ENCODE assay signal across 25 cellular contexts in the genomic region with DNA sequence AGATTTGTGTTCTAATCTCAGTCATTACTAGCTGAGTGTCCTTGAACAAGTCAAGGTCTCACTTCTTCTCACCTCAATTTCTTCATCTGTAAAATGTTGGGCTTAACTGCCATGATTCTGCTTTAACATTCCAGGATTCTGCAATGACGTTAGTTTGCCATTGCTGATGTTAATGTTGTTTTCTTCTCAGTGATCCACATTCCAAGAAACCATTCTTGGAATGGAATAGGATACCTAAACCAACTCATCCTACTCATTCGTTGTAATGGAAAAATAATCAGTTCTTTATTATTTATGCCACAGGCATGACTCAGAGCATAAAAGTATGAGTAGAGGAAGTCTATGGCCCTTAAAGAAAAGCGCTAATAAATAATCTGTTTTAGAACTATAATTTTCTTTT.
DNase-seq lines count a peak whose midpoint lies in the region; ATAC-seq, FAIRE-seq and TF ChIP-seq lines count a peak whose summit lies in the region.
"Had no signal": no experiment of that assay in that cellular context is flagged by ENCODE, and none has a peak within 500 bp of the region (broad histone marks: within the 10 kb centered on the region; RNA-seq: fewer than 3 reads in every experiment).

No MANE protein-coding gene starts in this region.

- H3K4me3 ChIP-seq in AG04450 (ENCODE audit: low read depth, low read length) = no peak overlapping the region
- no peak overlapping the region for H3K4me3 ChIP-seq in astrocyte of the spinal cord (ENCODE audit: low read depth, low read length)
- H3K4me3 ChIP-seq in WERI-Rb-1 (ENCODE audit: low read depth, low read length) = no peak overlapping the region
- H3K4me3 ChIP-seq: lung, SK-N-MC had no signal

- TF ChIP-seq CTCF in AG04450 (IDR thresholded peaks at IDR 0.05; ENCODE audit: low read depth, low read length) = no peak
- no peak for TF ChIP-seq CTCF in astrocyte of the spinal cord (IDR thresholded peaks at IDR 0.05; ENCODE audit: low read depth, low read length)
- TF ChIP-seq CTCF in foreskin keratinocyte (conservative IDR thresholded peaks at IDR 0.05) = no peak
- no peak for TF ChIP-seq CTCF in WERI-Rb-1 (IDR thresholded peaks at IDR 0.05; ENCODE audit: low read depth, low read length)

- peak; percentile 91 for DNase-seq in AG04450 (ENCODE audit: low read depth, low spot score)
- DNase-seq in HTR-8/SVneo (ENCODE audit: insufficient read length, low spot score) = peak; percentile 10
- peak; percentile 73 for DNase-seq in astrocyte of the spinal cord (ENCODE audit: low read depth, low spot score)
- DNase-seq in foreskin keratinocyte = peak; percentile 24 to 39
- no peak for DNase-seq in WERI-Rb-1
- no peak for DNase-seq in LoVo (ENCODE audit: low spot score)
- DNase-seq in NCI-H1092 (lab: John Stamatoyannopoulos, UW) = no peak
- DNase-seq: activated CD4-positive, alpha-beta memory T cell treated with anti-CD3 and anti-CD28 coated beads for 36 hours; activated CD4-positive, CD25-positive, alpha-beta regulatory T cell; anterior cingulate cortex; DMS 273 treated with DMSO at 0.1 percent for 48 hours; foreskin melanocyte; hypothalamus; KG1; kidney; NCI-H2029 treated with DMSO at 0.1 percent for 48 hours; NCI-H446; nucleus accumbens; T-helper 9 cell had no signal

- H3K27ac ChIP-seq in AG04450 (ENCODE audit: low read depth, low read length) = peak overlapping the region; percentile 99
- H3K27ac ChIP-seq in foreskin keratinocyte = peak overlapping the region; percentile 92
- no peak overlapping the region for H3K27ac ChIP-seq in WERI-Rb-1
- H3K27ac ChIP-seq: SK-N-MC had no signal

- no peaks in the 10 kb centered on the region for H3K27me3 ChIP-seq in AG04450 (ENCODE audit: control insufficient read depth, insufficient read depth, low read length)
- H3K27me3 ChIP-seq in foreskin keratinocyte = no peaks in the 10 kb centered on the region
- H3K27me3 ChIP-seq in WERI-Rb-1 (ENCODE audit: insufficient read depth, low read depth, severe bottlenecking) = peaks cover 46% of the 10 kb centered on the region

- no peaks in the 10 kb centered on the region for H3K36me3 ChIP-seq in WERI-Rb-1

- ATAC-seq in foreskin keratinocyte = no peak
- ATAC-seq in GM21515 (IDR thresholded peaks at IDR 0.05; ENCODE audit: unreplicated experiment) = no peak

- peak; percentile 42 for FAIRE-seq in HTR-8/SVneo (lab: Jason Lieb, UNC)
- FAIRE-seq: A204.1, colon, kidney, RCC 7860 had no signal

- POLR2A ChIA-PET in AG04450 (lab: Yijun Ruan, JAX) = interaction anchor here (1.1 to 1.4 kb wide), 2 partner anchors 144 to 823 kb away, joined by 3 to 7 read pairs; a partner anchor contains a TSS

- H3K9me3 ChIP-seq in AG04450 (ENCODE audit: control insufficient read depth, insufficient read depth, low read length) (no peaks in the 10 kb centered on the region), WERI-Rb-1 (ENCODE audit: severe bottlenecking) (no peaks in the 10 kb centered on the region)

- in situ Hi-C loops in astrocyte of the spinal cord (cut with HindIII; ENCODE audit: low sequenced_read_pairs) = no loop called here

- CTCF ChIA-PET in AG04450 (lab: Charles Lee) = interaction anchor here (0.6 to 1.4 kb wide), 2 partner anchors 42 to 394 kb away, joined by 3 to 4 read pairs; no protein-coding TSS in a partner anchor

- peaks cover 17% of the 10 kb centered on the region for H3K4me1 ChIP-seq in foreskin keratinocyte

Comparison
In these comparisons a context has a peak if more than half of its experiments do, and no peak if none do; other contexts are left out.
1. DNase-seq: peak in AG04450 (single experiment), HTR-8/SVneo (single experiment), astrocyte of the spinal cord (single experiment) and foreskin keratinocyte (2 of 2); none in WERI-Rb-1 (single experiment), LoVo (single experiment) and NCI-H1092 (single experiment).